8 cellular contexts compared by ENCODE assay signal in genomic region chr3:155870133-155870944, GRCh38. TPM values are rescaled to one million over a fixed set of nuclear protein-coding genes. Genes with fewer than 3 reads are reported as not detected.
DNase-seq lines count a peak whose midpoint lies in the region; ATAC-seq and TF ChIP-seq lines count a peak whose summit lies in the region.

Gene GMPS (plus strand): TSS chr3:155870650. CDS start chr3:155870871, 221 bp downstream.

- H3K4me3 Mint-ChIP-seq in activated B cell treated with CpG ODN at 0.5 μM for 24 hours, result peak within 1 kb of the TSS; percentile 92

- H3K4me1 Mint-ChIP-seq in activated B cell treated with CpG ODN at 0.5 μM for 24 hours, result peaks cover 18% of the 10 kb centered on the region

- peaks cover 2% of the 10 kb centered on the region for H3K36me3 Mint-ChIP-seq in activated B cell treated with CpG ODN at 0.5 μM for 24 hours (ENCODE audit: low read depth)

- TF ChIP-seq CTCF in activated B cell treated with CpG ODN at 0.5 μM for 24 hours (IDR thresholded peaks at IDR 0.05), result no peak

- DNase-seq in AG08396 (ENCODE audit: low spot score) (peak; percentile 97), NCI-H226 (peak; percentile 85), activated B cell treated with CpG ODN at 0.5 μM for 24 hours (peak; percentile 97), caudate nucleus (lab: John Stamatoyannopoulos, UW) (peak; percentile 30 to 100 (median 93)), inferior parietal cortex (ENCODE audit: extremely low spot score) (peak; percentile 89)
- DNase-seq in stimulated activated CD4-positive, alpha-beta T cell treated with anti-CD3 and anti-CD28 coated beads, Interleukin-12 subunit alpha, Interleukin-12 subunit beta, amount 100 ng/mL, for 24 hours (ENCODE audit: low read depth in 2 of 2), result peak; percentile 92 to 95

- peak; percentile 76 for TF ChIP-seq POLR2A in GM18951 (IDR thresholded peaks at IDR 0.05; ENCODE audit: extremely low read depth, insufficient read depth, insufficient read length)

- peak within 1 kb of the TSS; percentile 93 for H3K27ac ChIP-seq in caudate nucleus (ENCODE audit: low read depth, low read length)

- no peaks in the 10 kb centered on the region for H3K27me3 Mint-ChIP-seq in activated B cell treated with CpG ODN at 0.5 μM for 24 hours

- in situ Hi-C loops in GM18951 (cut with MboI; ENCODE audit: low sequenced_read_pairs, unreplicated experiment), result no loop called here

- POLR2A ChIA-PET in activated B cell treated with CpG ODN at 0.5 μM for 24 hours (lab: Charles Lee), result interaction anchor here (0.8 to 3.5 kb wide), 5 partner anchors 12 to 1290 kb away, joined by 4 to 36 read pairs (median 7); partner anchors contain the start of genes C3orf33, CCNL1 and SLC33A1

- peak; percentile 93 for ATAC-seq in HG03196 (IDR thresholded peaks at IDR 0.05; ENCODE audit: unreplicated experiment)
- peak; percentile 92 for ATAC-seq in activated B cell treated with CpG ODN at 0.5 μM for 24 hours (ENCODE audit: low read depth)

- H3K27ac Mint-ChIP-seq in activated B cell treated with CpG ODN at 0.5 μM for 24 hours, result peak within 1 kb of the TSS; percentile 93

- no peaks in the 10 kb centered on the region for H3K9me3 Mint-ChIP-seq in activated B cell treated with CpG ODN at 0.5 μM for 24 hours

- intact Hi-C loops in activated B cell treated with CpG ODN at 0.5 μM for 24 hours (cut with micrococcal nuclease), result loop anchor here (1.0 to 5.0 kb wide), 10 partner anchors 16 to 1546 kb away; partner anchors contain the start of genes C3orf33, CCNL1, DHX36 and LEKR1

- CTCF ChIA-PET in activated B cell treated with CpG ODN at 0.5 μM for 24 hours (lab: Charles Lee), result interaction anchor here (1.2 to 4.5 kb wide), 2 partner anchors 16 to 64 kb away, joined by 5 to 25 read pairs; partner anchors contain the start of genes C3orf33 and SLC33A1

RNA-seq across cellular contexts. Expression of gene GMPS, which starts in this region (rescaled TPM):
- 42.2 and 45.1 TPM in 2 replicates for total RNA-seq in activated B cell treated with CpG ODN at 0.5 μM for 24 hours

Comparison
In these comparisons a context has a peak if more than half of its experiments do, and no peak if none do; other contexts are left out.
1. Peak in every context shown above with its lines: DNase-seq, ATAC-seq and H3K27ac ChIP-seq.